ENCODE assay signal across 8 cellular contexts in genomic region chr12:67943295-67943892, GRCh38. TPM values are rescaled to one million over a fixed set of nuclear protein-coding genes. Genes with fewer than 3 reads are reported as not detected.
DNase-seq lines count a peak whose midpoint lies in the region; ATAC-seq, FAIRE-seq and TF ChIP-seq lines count a peak whose summit lies in the region.

No MANE protein-coding gene starts in this region.

- H3K27me3 Mint-ChIP-seq in activated CD4-positive, alpha-beta memory T cell treated with anti-CD3 and anti-CD28 coated beads, Interleukin-2, amount 10 ng/mL, durations not matched to agents 7 days and 5 days = peaks cover 7% of the 10 kb centered on the region
- peaks cover 0 to 18% (median 0%) of the 10 kb centered on the region in 5 donors for H3K27me3 Mint-ChIP-seq in naive thymus-derived CD4-positive, alpha-beta T cell

- CTCF ChIA-PET in A549 (lab: Yijun Ruan, JAX) = interaction anchor here (0.6 to 2.7 kb wide), 42 partner anchors 9 to 589 kb away, joined by 3 to 17 read pairs (median 4); partner anchors contain the start of gene DYRK2
- CTCF ChIA-PET in activated CD4-positive, alpha-beta memory T cell treated with anti-CD3 and anti-CD28 coated beads, Interleukin-2, amount 10 ng/mL, durations not matched to agents 7 days and 5 days (lab: Charles Lee) = interaction anchor here (0.6 to 6.0 kb wide), 22 partner anchors 13 to 917 kb away, joined by 3 to 102 read pairs (median 3); no protein-coding TSS in a partner anchor
- CTCF ChIA-PET in naive thymus-derived CD4-positive, alpha-beta T cell (lab: Charles Lee) = interaction anchor here (0.6 to 7.0 kb wide), 14 partner anchors 9 to 588 kb away, joined by 3 to 160 read pairs (median 4); partner anchors contain the start of gene DYRK2

- FAIRE-seq in A549 (lab: Jason Lieb, UNC) = no peak

- intact Hi-C loops in naive thymus-derived CD4-positive, alpha-beta T cell (cut with micrococcal nuclease) = loop anchor here (1.0 to 5.0 kb wide), 11 partner anchors 141 to 783 kb away; no protein-coding TSS in a partner anchor
- intact Hi-C loops in stomach (cut with DNase I; ENCODE audit: low total_unique reads) = loop anchor here (10.0 kb wide), 1 partner anchor 299 kb away; the partner anchor contains the start of gene DYRK2

- peak; percentile 71 to 92; a peak in 5 of 6 replicates for ATAC-seq in A549
- ATAC-seq in GM18508 (IDR thresholded peaks at IDR 0.05; ENCODE audit: insufficient read depth, unreplicated experiment) = peak; percentile 74
- peak; percentile 73 for ATAC-seq in HG03432 (IDR thresholded peaks at IDR 0.05; ENCODE audit: unreplicated experiment)
- peak; percentile 81 for ATAC-seq in naive thymus-derived CD4-positive, alpha-beta T cell

- H3K9me3 ChIP-seq in A549 = no peaks in the 10 kb centered on the region
- no peaks in the 10 kb centered on the region for H3K9me3 ChIP-seq in naive thymus-derived CD4-positive, alpha-beta T cell (ENCODE audit: control insufficient read depth in 2 of 3, low read length in 3 of 3)
- no peaks in the 10 kb centered on the region for H3K9me3 ChIP-seq in stomach

- H3K36me3 ChIP-seq in naive thymus-derived CD4-positive, alpha-beta T cell (ENCODE audit: control insufficient read depth in 2 of 3, insufficient read depth in 3 of 3, low read length in 3 of 3) = no peaks in the 10 kb centered on the region
- no peaks in the 10 kb centered on the region for H3K36me3 ChIP-seq in stomach

- no peaks in the 10 kb centered on the region for H3K9me3 Mint-ChIP-seq in activated CD4-positive, alpha-beta memory T cell treated with anti-CD3 and anti-CD28 coated beads, Interleukin-2, amount 10 ng/mL, durations not matched to agents 7 days and 5 days
- no peaks in the 10 kb centered on the region for H3K9me3 Mint-ChIP-seq in naive thymus-derived CD4-positive, alpha-beta T cell

- TF ChIP-seq POLR2A in A549 (IDR thresholded peaks at IDR 0.05; ENCODE audit: low read length) = no peak
- TF ChIP-seq POLR2A in stomach (IDR thresholded peaks at IDR 0.05) = no peak

- peak; percentile 87 to 88 for TF ChIP-seq RAD21 in A549 (conservative IDR thresholded peaks at IDR 0.05 in 1 of 2, IDR thresholded peaks at IDR 0.05 in 1 of 2)

- H3K27me3 ChIP-seq in naive thymus-derived CD4-positive, alpha-beta T cell (ENCODE audit: control insufficient read depth in 2 of 2, insufficient read depth in 2 of 2, low read length in 2 of 2) = no peaks in the 10 kb centered on the region
- H3K27me3 ChIP-seq in stomach = no peaks in the 10 kb centered on the region

- peak; percentile 85 for TF ChIP-seq CTCF in A549 (IDR thresholded peaks at IDR 0.05)
- TF ChIP-seq CTCF in stomach (IDR thresholded peaks at IDR 0.05) = peak in 5 of 7 experiments; percentile 57 to 79 (median 71)

- H3K4me3 ChIP-seq in A549 (no peak overlapping the region), stomach (no peak overlapping the region)
- H3K4me3 ChIP-seq in naive thymus-derived CD4-positive, alpha-beta T cell (ENCODE audit: low read length) = no peak overlapping the region

- H3K4me3 Mint-ChIP-seq in activated CD4-positive, alpha-beta memory T cell treated with anti-CD3 and anti-CD28 coated beads, Interleukin-2, amount 10 ng/mL, durations not matched to agents 7 days and 5 days = no peak overlapping the region
- no peak overlapping the region for H3K4me3 Mint-ChIP-seq in naive thymus-derived CD4-positive, alpha-beta T cell

- peaks cover 12% of the 10 kb centered on the region; the same call in 2 of the 3 replicates for H3K4me1 ChIP-seq in A549
- no peaks in the 10 kb centered on the region for H3K4me1 ChIP-seq in naive thymus-derived CD4-positive, alpha-beta T cell (ENCODE audit: control insufficient read depth in 2 of 2, insufficient read depth in 2 of 2, low read length in 2 of 2)
- peaks cover 4 to 20% (median 12%) of the 10 kb centered on the region in 4 donors for H3K4me1 ChIP-seq in stomach

- TF ChIP-seq EP300 in A549 (IDR thresholded peaks at IDR 0.05) (no peak), stomach (IDR thresholded peaks at IDR 0.05) (no peak)

- no peaks in the 10 kb centered on the region for H3K36me3 Mint-ChIP-seq in activated CD4-positive, alpha-beta memory T cell treated with anti-CD3 and anti-CD28 coated beads, Interleukin-2, amount 10 ng/mL, durations not matched to agents 7 days and 5 days (ENCODE audit: low read depth)
- H3K36me3 Mint-ChIP-seq in naive thymus-derived CD4-positive, alpha-beta T cell = no peaks in the 10 kb centered on the region

- no peaks in the 10 kb centered on the region for H3K4me1 Mint-ChIP-seq in activated CD4-positive, alpha-beta memory T cell treated with anti-CD3 and anti-CD28 coated beads, Interleukin-2, amount 10 ng/mL, durations not matched to agents 7 days and 5 days
- H3K4me1 Mint-ChIP-seq in naive thymus-derived CD4-positive, alpha-beta T cell = peaks cover 0 to 6% (median 0%) of the 10 kb centered on the region in 7 donors

- 18% methylated on average over 5 of the region's 5 CpGs for whole genome bisulfite sequencing in A549 (ENCODE audit: missing lambda C conversion rate)
- 14 to 17% (median 16%) methylated on average over 5 of the region's 5 CpGs for WGBS in stomach, 5 donors

- H3K4me2 ChIP-seq in A549 = no peak overlapping the region

- H3K27ac ChIP-seq in A549 (no peak overlapping the region), stomach (no peak overlapping the region)
- no peak overlapping the region for H3K27ac ChIP-seq in naive thymus-derived CD4-positive, alpha-beta T cell (ENCODE audit: low read depth, low read length)

- H3K27ac Mint-ChIP-seq in activated CD4-positive, alpha-beta memory T cell treated with anti-CD3 and anti-CD28 coated beads, Interleukin-2, amount 10 ng/mL, durations not matched to agents 7 days and 5 days = no peak overlapping the region
- H3K27ac Mint-ChIP-seq in naive thymus-derived CD4-positive, alpha-beta T cell = no peak overlapping the region

- DNase-seq in A549 (ENCODE audit: low read depth in 1 of 2, low spot score in 1 of 2) (peak; percentile 51 to 67), NCI-H748 treated with DMSO at 0.1 percent for 48 hours (lab: John Stamatoyannopoulos, UW) (peak; percentile 89), epidermal melanocyte (ENCODE audit: insufficient read length, low spot score) (peak; percentile 60), stomach (peak; percentile 77)
- peak; percentile 59 for DNase-seq in activated CD4-positive, alpha-beta memory T cell treated with anti-CD3 and anti-CD28 coated beads, Interleukin-2, amount 10 ng/mL, durations not matched to agents 7 days and 5 days
- peak; percentile 10 to 76 (median 64) for DNase-seq in naive thymus-derived CD4-positive, alpha-beta T cell

- POLR2A ChIA-PET in A549 (lab: Yijun Ruan, JAX) = interaction anchor here (1.3 kb wide), 1 partner anchor 509 kb away, joined by 3 read pairs; no protein-coding TSS in a partner anchor
- POLR2A ChIA-PET in activated CD4-positive, alpha-beta memory T cell treated with anti-CD3 and anti-CD28 coated beads, Interleukin-2, amount 10 ng/mL, durations not matched to agents 7 days and 5 days (lab: Charles Lee) = interaction anchor here (1.1 kb wide), 2 partner anchors 17 to 587 kb away, joined by 3 to 4 read pairs; no protein-coding TSS in a partner anchor
- POLR2A ChIA-PET in naive thymus-derived CD4-positive, alpha-beta T cell (lab: Charles Lee) = interaction anchor here (0.9 to 1.6 kb wide), 6 partner anchors 22 to 675 kb away, joined by 3 to 10 read pairs (median 3); partner anchors contain the start of gene CAND1

TF ChIP-seq in A549, 52 proteins besides CTCF, POLR2A, EP300 and RAD21:
- TF ChIP-seq GATA3 (IDR thresholded peaks at IDR 0.05; ENCODE audit: borderline replicate concordance) (no peak), SMC3 (IDR thresholded peaks at IDR 0.05) (peak; percentile 85), ATOH8 (CRISPR knock-in tag; IDR thresholded peaks at IDR 0.05; ENCODE audit: low read depth) (no peak)

RNA-seq across cellular contexts. Expression of gene IFNG-AS1, which starts 45.9 kb away (rescaled TPM):
- polyA plus RNA-seq in A549 (2011; rRNA removed) = not detected in 2 replicates
- not detected in 2 replicates for polyA plus RNA-seq in A549 (2012; cell fraction: cytosol; rRNA removed)
- polyA plus RNA-seq in A549 (2012; cell fraction: nucleus; rRNA removed) = not detected in 2 replicates
- polyA plus RNA-seq in A549 (2017; fragmentation: RNase III; extraction: RNeasy Plus Mini Kit Qiagen cat#74134 plus additional on column Dnase treatment) = not detected in 3 replicates
- not detected in 2 replicates for polyA minus RNA-seq in A549 (2011; rRNA and poly(A)+ RNA removed)
- under 1 TPM; 0.35 to 0.40 TPM for total RNA-seq in activated CD4-positive, alpha-beta memory T cell treated with anti-CD3 and anti-CD28 coated beads, Interleukin-2, amount 10 ng/mL, durations not matched to agents 7 days and 5 days
- total RNA-seq in naive thymus-derived CD4-positive, alpha-beta T cell = 1 to 10 TPM in 3 of 5 experiments, under 1 TPM in 2; 0.31 to 2.4 (median 1.5) TPM
- 1 to 10 TPM in 1 of 2 donors, under 1 TPM in 1; 0.17 to 2.2 TPM for polyA plus RNA-seq in naive thymus-derived CD4-positive, alpha-beta T cell
- total RNA-seq in stomach = not detected
- not detected for polyA plus RNA-seq in stomach
